Comparison of ENCODE assay signal across 11 cellular contexts in genomic region chr11:111414267-111414931, GRCh38. TPM values are rescaled to one million over a fixed set of nuclear protein-coding genes. Genes with fewer than 3 reads are reported as not detected.
DNase-seq lines count a peak whose midpoint lies in the region; ATAC-seq and TF ChIP-seq lines count a peak whose summit lies in the region.
"Had no signal": no experiment of that assay in that cellular context is flagged by ENCODE, and none has a peak within 500 bp of the region (broad histone marks: within the 10 kb centered on the region; RNA-seq: fewer than 3 reads in every experiment).

No MANE protein-coding gene starts in this region.

- no peaks in the 10 kb centered on the region for H3K79me2 ChIP-seq in KMS-11 (ENCODE audit: insufficient read depth, low read depth)

- TF ChIP-seq CTCF in KMS-11 (conservative IDR thresholded peaks at IDR 0.05; ENCODE audit: low read depth, low read length) (no peak), right atrium auricular region (IDR thresholded peaks at IDR 0.05) (no peak)

- ATAC-seq in GM18520 (IDR thresholded peaks at IDR 0.05; ENCODE audit: unreplicated experiment) (peak; percentile 8), GM21447 (IDR thresholded peaks at IDR 0.05; ENCODE audit: unreplicated experiment) (peak; percentile 30)
- ATAC-seq: left lung had no signal

- H3K27me3 ChIP-seq in KMS-11 (ENCODE audit: insufficient read depth, low read depth), result no peaks in the 10 kb centered on the region
- no peaks in the 10 kb centered on the region for H3K27me3 ChIP-seq in right atrium auricular region
- H3K27me3 ChIP-seq: left lung had no signal

- no peaks in the 10 kb centered on the region for H3K9me3 ChIP-seq in right atrium auricular region
- H3K9me3 ChIP-seq: left lung had no signal

- no peak overlapping the region for H3K4me3 ChIP-seq in KMS-11 (IDR thresholded peaks at IDR 0.05; ENCODE audit: insufficient read depth, low read depth, low read length)
- no peak overlapping the region for H3K4me3 ChIP-seq in right atrium auricular region
- H3K4me3 ChIP-seq: left lung had no signal

- peaks cover 100% of the 10 kb centered on the region for H3K4me1 ChIP-seq in KMS-11 (ENCODE audit: low read depth, poor library complexity, severe bottlenecking)
- peaks cover 0 to 17% of the 10 kb centered on the region in 2 donors for H3K4me1 ChIP-seq in right atrium auricular region

- H3K36me3 ChIP-seq in KMS-11 (ENCODE audit: insufficient read depth) (no peaks in the 10 kb centered on the region), right atrium auricular region (no peaks in the 10 kb centered on the region)
- H3K36me3 ChIP-seq: left lung had no signal

- H4K20me1 ChIP-seq in KMS-11 (ENCODE audit: insufficient read depth), result no peaks in the 10 kb centered on the region

- no peak overlapping the region; the same call in 1 of the 2 replicates for H3K9ac ChIP-seq in KMS-11

- peak; percentile 7 for DNase-seq in iris pigment epithelial cell (ENCODE audit: low read depth)
- no peak for DNase-seq in iPS-NIHi11 (ENCODE audit: low spot score)
- no peak for DNase-seq in right atrium auricular region (ENCODE audit: low spot score)
- DNase-seq in NCI-H526 treated with DMSO at 0.1 percent for 48 hours (lab: John Stamatoyannopoulos, UW), result no peak
- DNase-seq in SIG-M5 treated with dmso at 0.1 percent for 504 hours (lab: John Stamatoyannopoulos, UW; ENCODE audit: unreplicated experiment), result no peak
- DNase-seq: effector memory CD4-positive, alpha-beta T cell; left lung had no signal

- no peak overlapping the region for H2AFZ ChIP-seq in KMS-11 (ENCODE audit: low read depth)

- H3K27ac ChIP-seq in KMS-11 (peak overlapping the region; percentile 99; the same call in 1 of the 2 replicates), right atrium auricular region (no peak overlapping the region)
- H3K27ac ChIP-seq: left lung had no signal

- peak overlapping the region; percentile 92 for H3K4me2 ChIP-seq in KMS-11

RNA-seq across cellular contexts. Expression of gene POU2AF1, which starts 35.3 kb away (rescaled TPM):
- 1 to 10 TPM in 1 of 2 donors, under 1 TPM in 1; 0.11 to 1.6 TPM for total RNA-seq in right atrium auricular region
- total RNA-seq: H4 had no signal
